ENCODE assay signal across 20 cellular contexts in the genomic region with DNA sequence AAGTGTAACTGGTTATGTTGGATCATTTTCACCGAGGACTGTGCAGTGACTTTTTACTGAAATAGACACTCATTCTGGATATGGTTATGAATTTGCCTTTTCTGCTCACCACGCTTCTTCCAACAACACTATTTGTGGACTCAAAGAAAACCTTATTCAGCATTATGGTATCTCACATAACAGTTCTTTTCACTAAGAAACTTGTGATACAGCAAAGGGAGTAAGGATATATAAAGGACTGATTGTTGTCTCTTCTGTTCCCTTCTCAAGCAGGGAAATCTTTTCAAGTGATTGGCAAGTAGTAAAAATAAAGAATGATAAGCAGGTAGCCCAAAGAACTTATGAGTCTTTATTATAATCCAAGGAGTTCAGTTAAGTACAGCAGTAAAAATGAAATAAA.
A peak's percentile ranks its signal among the peaks of the same experiment; 100 is the strongest.
DNase-seq lines count a peak whose midpoint lies in the region; ATAC-seq, FAIRE-seq and TF ChIP-seq lines count a peak whose summit lies in the region.
"Had no signal": no experiment of that assay in that cellular context is flagged by ENCODE, and none has a peak within 500 bp of the region (broad histone marks: within the 10 kb centered on the region; RNA-seq: fewer than 3 reads in every experiment).

No MANE protein-coding gene starts in this region.

- 0 out of 2 replicates have a peak overlapping the region, but pooled peaks have one; percentile 17 for H3K4me2 ChIP-seq in OCI-LY3 (ENCODE audit: low read length)
- H3K4me2 ChIP-seq in K562 (ENCODE audit: insufficient read depth, low read length) = no peak overlapping the region
- no peak overlapping the region for H3K4me2 ChIP-seq in PC-3 (ENCODE audit: low read length)
- H3K4me2 ChIP-seq: GM23338 had no signal

- H3K27ac ChIP-seq in OCI-LY3 (ENCODE audit: low read length) (no peak overlapping the region), K562 (ENCODE audit: extremely low read depth, low read depth, low read length) (no peak overlapping the region), PC-3 (ENCODE audit: low read length) (no peak overlapping the region)
- H3K27ac ChIP-seq: HL-60 had no signal

- no peak for TF ChIP-seq POLR2A in K562 (conservative IDR thresholded peaks at IDR 0.05)

- POLR2A ChIA-PET in K562 (lab: Yijun Ruan, JAX) = no interaction called here
- POLR2A ChIA-PET in PC-3 (lab: Charles Lee; ENCODE audit: unreplicated experiment) = no interaction called here

- H4K20me1 ChIP-seq in OCI-LY3 (ENCODE audit: insufficient read depth, low read length) = no peaks in the 10 kb centered on the region
- no peaks in the 10 kb centered on the region for H4K20me1 ChIP-seq in K562 (replicated peaks; ENCODE audit: control insufficient read depth, insufficient read depth, low read length)
- no peaks in the 10 kb centered on the region for H4K20me1 ChIP-seq in PC-3 (ENCODE audit: low read length)

- peaks cover 13% of the 10 kb centered on the region for H3K4me1 ChIP-seq in OCI-LY3 (ENCODE audit: low read length)
- no peaks in the 10 kb centered on the region for H3K4me1 ChIP-seq in K562 (replicated peaks in 1 of 2; ENCODE audit: control insufficient read depth in 2 of 2, insufficient read depth in 2 of 2, low read length in 2 of 2)
- no peaks in the 10 kb centered on the region for H3K4me1 ChIP-seq in PC-3 (ENCODE audit: insufficient read depth, low read length)
- H3K4me1 ChIP-seq: BE2C, Caco-2 had no signal

- H3F3A ChIP-seq in PC-3 (ENCODE audit: low read length, unreplicated experiment) = no peaks in the 10 kb centered on the region

- in situ Hi-C loops in K562 (cut with MboI) = no loop called here

- TF ChIP-seq CTCF in OCI-LY3 (IDR thresholded peaks at IDR 0.05; ENCODE audit: low read depth, low read length) (no peak), K562 (IDR thresholded peaks at IDR 0.05 in 2 of 3, conservative IDR thresholded peaks at IDR 0.05 in 1 of 3; ENCODE audit: insufficient read depth in 2 of 3, low read depth in 1 of 3, low read length in 3 of 3) (no peak), PC-3 (conservative IDR thresholded peaks at IDR 0.05; ENCODE audit: low read depth, low read length) (no peak)

- no peaks in the 10 kb centered on the region for H3K9me2 ChIP-seq in PC-3 (replicated peaks; ENCODE audit: low read length)

- DNase-seq in COLO829 (ENCODE audit: low spot score) (peak; percentile 84), K562 (ENCODE audit: extremely low read depth in 1 of 4, low spot score in 3 of 4) (no peak), pons (ENCODE audit: low spot score) (peak; percentile 49), PC-3 (no peak), activated gamma-delta T cell treated with Interleukin-2 at 50 U/mL for 16 hours (no peak)
- DNase-seq: ACHN; BE2C; Caco-2; CD4-positive, CD25-positive, alpha-beta regulatory T cell; CD8-positive, alpha-beta memory T cell; GDM1; HCEC 1CT had no signal

- FAIRE-seq in K562 (lab: Jason Lieb, UNC) = peak; percentile 19
- FAIRE-seq: D721Med, GM12892, GM18507, H54 had no signal

- ATAC-seq in K562 = no peak
- ATAC-seq in PC-3 = no peak
- ATAC-seq in HG02840 (IDR thresholded peaks at IDR 0.05; ENCODE audit: low FRiP score, unreplicated experiment) = no peak
- ATAC-seq: GM23338 had no signal

- BruUV-seq in K562 (replicated peaks; lab: Mats Ljungman, UMichigan) (no TSS peak), PC-3 (replicated peaks; lab: Mats Ljungman, UMichigan) (no TSS peak)

- H3K27me3 ChIP-seq in OCI-LY3 (ENCODE audit: low read depth, low read length) (no peaks in the 10 kb centered on the region), K562 (ENCODE audit: control insufficient read depth in 2 of 2, insufficient read depth in 2 of 2, low read length in 2 of 2) (no peaks in the 10 kb centered on the region), PC-3 (ENCODE audit: low read length) (no peaks in the 10 kb centered on the region)
- H3K27me3 ChIP-seq: BE2C had no signal

- no peak for TF ChIP-seq EP300 in K562 (IDR thresholded peaks at IDR 0.05; ENCODE audit: low read length)

- CTCF ChIA-PET in K562 (lab: Yijun Ruan, JAX; ENCODE audit: low intra/inter-chr PET ratio) = no interaction called here
- CTCF ChIA-PET in PC-3 (lab: Charles Lee) = no interaction called here

- TF ChIP-seq RAD21 in K562 (CRISPR knock-in tag; conservative IDR thresholded peaks at IDR 0.05 in 1 of 2, IDR thresholded peaks at IDR 0.05 in 1 of 2) = no peak

- no peak overlapping the region for H3K9ac ChIP-seq in OCI-LY3 (ENCODE audit: low read length)
- H3K9ac ChIP-seq in K562 (ENCODE audit: insufficient read depth in 1 of 2, low read depth in 2 of 2, low read length in 2 of 2) = no peak overlapping the region
- no peak overlapping the region for H3K9ac ChIP-seq in PC-3 (ENCODE audit: low read length)

- H3K4me3 ChIP-seq in OCI-LY3 (ENCODE audit: low read length) = no peak overlapping the region
- H3K4me3 ChIP-seq in K562 = no peak overlapping the region
- no peak overlapping the region for H3K4me3 ChIP-seq in PC-3 (ENCODE audit: low read length)
- H3K4me3 ChIP-seq: GM23338 had no signal

- H3K36me3 ChIP-seq in OCI-LY3 (replicated peaks; ENCODE audit: low read depth, low read length) (no peaks in the 10 kb centered on the region), K562 (ENCODE audit: control insufficient read depth, insufficient read depth, low read length) (no peaks in the 10 kb centered on the region), PC-3 (ENCODE audit: low read depth, low read length) (no peaks in the 10 kb centered on the region)
- H3K36me3 ChIP-seq: BE2C had no signal

- WGBS in K562 (ENCODE audit: insufficient coverage, low coverage, missing lambda C conversion rate) = 0% methylated on average over 2 of the region's 2 CpGs

- H2AFZ ChIP-seq in OCI-LY3 (ENCODE audit: low read depth, low read length) (no peak overlapping the region), K562 (ENCODE audit: low read depth, low read length) (no peak overlapping the region), PC-3 (ENCODE audit: low read length) (no peak overlapping the region)
- H2AFZ ChIP-seq: GM23338 had no signal

- H3K9me1 ChIP-seq in K562 (ENCODE audit: control insufficient read depth, insufficient read depth, low read length) = no peaks in the 10 kb centered on the region

- H3K79me2 ChIP-seq in OCI-LY3 (ENCODE audit: low read length) (no peaks in the 10 kb centered on the region), K562 (ENCODE audit: control insufficient read depth, insufficient read depth, low read length) (no peaks in the 10 kb centered on the region), PC-3 (ENCODE audit: low read length) (no peaks in the 10 kb centered on the region)

- intact Hi-C loops in K562 (cut with micrococcal nuclease) = no loop called here
- intact Hi-C loops in PC-3 (cut with micrococcal nuclease) = no loop called here

- no peaks in the 10 kb centered on the region for H3K9me3 ChIP-seq in OCI-LY3 (ENCODE audit: insufficient read depth, low read length)
- no peaks in the 10 kb centered on the region for H3K9me3 ChIP-seq in K562 (replicated peaks; ENCODE audit: control insufficient read depth, insufficient read depth, low read depth, low read length)
- no peaks in the 10 kb centered on the region for H3K9me3 ChIP-seq in PC-3 (ENCODE audit: low read length)
- H3K9me3 ChIP-seq: BE2C, Caco-2 had no signal

TF ChIP-seq in K562, 482 proteins besides CTCF, POLR2A, EP300 and RAD21:
- TF ChIP-seq MAFF (IDR thresholded peaks at IDR 0.05; ENCODE audit: low read length) (0 out of 2 replicates have a peak, but pooled peaks have one; percentile 13), SRSF9 (IDR thresholded peaks at IDR 0.05; ENCODE audit: borderline replicate concordance, low read depth, low read length) (no peak), ZNF316 (IDR thresholded peaks at IDR 0.05) (peak; percentile 46; the same call in 1 of the 2 replicates)

Comparison
In these comparisons a context has a peak if more than half of its experiments do, and no peak if none do; other contexts are left out.
1. DNase-seq: peak in COLO829 (single experiment) and pons (single experiment); none in K562 (0 of 4), PC-3 (single experiment) and activated gamma-delta T cell treated with Interleukin-2 at 50 U/mL for 16 hours (single experiment).